Comparison of ENCODE assay signal across 1 cellular context in genomic region chr3:156826144-156826895, GRCh38.
TF ChIP-seq lines count a peak whose summit lies in the region.

Gene LEKR1 (plus strand): TSS chr3:156826353. CDS start chr3:156829330, 2,977 bp downstream.

TF ChIP-seq in HepG2, 621 proteins besides CTCF, POLR2A, EP300 and RAD21 (continued from another document and continues in another):
- peak; percentile 74; the same call in 1 of the 2 replicates for TF ChIP-seq ZMYM4 (CRISPR knock-in tag; IDR thresholded peaks at IDR 0.05)
- TF ChIP-seq BHLHE40 (IDR thresholded peaks at IDR 0.05; ENCODE audit: low read length), result peak; percentile 79
- TF ChIP-seq ZFX (CRISPR knock-in tag; IDR thresholded peaks at IDR 0.05; ENCODE audit: low read depth), result peak; percentile 62
- TF ChIP-seq ZNF513 (CRISPR knock-in tag; conservative IDR thresholded peaks at IDR 0.05), result no peak
- peak; percentile 24 for TF ChIP-seq ASH2L (IDR thresholded peaks at IDR 0.05; ENCODE audit: insufficient read length, low read depth, low read length)
- TF ChIP-seq MED1 (CRISPR knock-in tag; IDR thresholded peaks at IDR 0.05), result peak; percentile 26; the same call in 1 of the 2 replicates
- peak; percentile 91; the same call in 1 of the 2 replicates for TF ChIP-seq ZNF333 (CRISPR knock-in tag; IDR thresholded peaks at IDR 0.05; ENCODE audit: borderline replicate concordance)
- TF ChIP-seq ZNF280B (CRISPR knock-in tag; IDR thresholded peaks at IDR 0.05; ENCODE audit: borderline replicate concordance), result peak; percentile 34; the same call in 1 of the 2 replicates
- TF ChIP-seq THAP11 (CRISPR knock-in tag; IDR thresholded peaks at IDR 0.05), result peak; percentile 32; the same call in 1 of the 2 replicates
- no peak for TF ChIP-seq ZNF564 (CRISPR knock-in tag; IDR thresholded peaks at IDR 0.05)
- peak; percentile 38; the same call in 1 of the 2 replicates for TF ChIP-seq POLR2AphosphoS5 (IDR thresholded peaks at IDR 0.05; ENCODE audit: low read depth, low read length)
- TF ChIP-seq ZNF605 (CRISPR knock-in tag; IDR thresholded peaks at IDR 0.05), result peak; percentile 88
- peak; percentile 40; the same call in 1 of the 2 replicates for TF ChIP-seq MXD3 (CRISPR knock-in tag; IDR thresholded peaks at IDR 0.05)
- TF ChIP-seq IKZF4 (CRISPR knock-in tag; IDR thresholded peaks at IDR 0.05; ENCODE audit: borderline replicate concordance, low read depth, not compliant biosample characterization), result no peak
- peak; percentile 79 for TF ChIP-seq ZBTB38 (CRISPR knock-in tag; IDR thresholded peaks at IDR 0.05)
- no peak for TF ChIP-seq NR2F1 (CRISPR knock-in tag; IDR thresholded peaks at IDR 0.05)
- peak; percentile 69; the same call in 1 of the 2 replicates for TF ChIP-seq POGK (CRISPR knock-in tag; conservative IDR thresholded peaks at IDR 0.05)
- no peak for TF ChIP-seq PTBP1 (IDR thresholded peaks at IDR 0.05; ENCODE audit: low read depth, low read length, poor library complexity, severe bottlenecking)
- TF ChIP-seq ELF3 (CRISPR knock-in tag; IDR thresholded peaks at IDR 0.05), result peak; percentile 77
- peak; percentile 32 for TF ChIP-seq ZGPAT (CRISPR knock-in tag; IDR thresholded peaks at IDR 0.05)
- 0 out of 2 replicates have a peak, but pooled peaks have one; percentile 46 for TF ChIP-seq THAP7 (CRISPR knock-in tag; IDR thresholded peaks at IDR 0.05)
- peak; percentile 39; the same call in 1 of the 2 replicates for TF ChIP-seq BCL6 (CRISPR knock-in tag; IDR thresholded peaks at IDR 0.05)
- no peak for TF ChIP-seq ZNF224 (CRISPR knock-in tag; IDR thresholded peaks at IDR 0.05)
- peak; percentile 66 for TF ChIP-seq ZNF501 (CRISPR knock-in tag; IDR thresholded peaks at IDR 0.05)
- TF ChIP-seq ZNF142 (CRISPR knock-in tag; IDR thresholded peaks at IDR 0.05), result no peak
- TF ChIP-seq NFKBIZ (CRISPR knock-in tag; IDR thresholded peaks at IDR 0.05), result 0 out of 2 replicates have a peak, but pooled peaks have one; percentile 24
- TF ChIP-seq AHDC1 (CRISPR knock-in tag; IDR thresholded peaks at IDR 0.05; ENCODE audit: borderline replicate concordance), result 0 out of 2 replicates have a peak, but pooled peaks have one; percentile 30
- TF ChIP-seq BCL3 (CRISPR knock-in tag; IDR thresholded peaks at IDR 0.05), result peak; percentile 76
- peak; percentile 75 for TF ChIP-seq ZMYM2 (CRISPR knock-in tag; IDR thresholded peaks at IDR 0.05)
- TF ChIP-seq ZNF607 (CRISPR knock-in tag; IDR thresholded peaks at IDR 0.05; ENCODE audit: borderline replicate concordance), result peak; percentile 67; the same call in 1 of the 2 replicates
- TF ChIP-seq NRL (CRISPR knock-in tag; IDR thresholded peaks at IDR 0.05; ENCODE audit: borderline replicate concordance), result peak; percentile 94
- no peak for TF ChIP-seq CCAR2 (optimal IDR thresholded peaks at IDR 0.05; ENCODE audit: low read depth, low read length)
- peak; percentile 21; the same call in 1 of the 2 replicates for TF ChIP-seq GABPA (IDR thresholded peaks at IDR 0.05; ENCODE audit: low read depth, low read length)
- peak; percentile 41 for TF ChIP-seq GABPA (CRISPR knock-in tag; IDR thresholded peaks at IDR 0.05; ENCODE audit: low read depth)
